ENCODE assay signal across 9 cellular contexts in the genomic region with DNA sequence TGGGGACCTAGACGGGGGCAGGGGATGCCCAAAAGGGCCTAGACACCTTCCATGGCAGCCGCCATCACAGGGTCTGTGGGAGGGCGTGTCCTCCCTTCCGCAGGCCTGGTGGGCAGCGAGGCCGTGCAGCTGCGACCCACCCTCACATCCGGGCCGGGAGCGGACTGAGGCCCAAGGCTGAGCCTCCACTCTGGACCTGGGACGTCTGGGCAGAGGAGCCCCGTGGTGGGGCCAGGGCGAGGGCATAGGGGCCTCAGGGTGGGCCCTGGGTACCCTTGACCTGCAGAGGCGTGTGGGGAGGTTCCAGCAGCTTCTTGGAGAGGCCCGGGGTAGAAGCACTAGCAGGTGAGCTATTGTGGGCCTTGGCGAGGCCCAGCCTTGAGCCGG. TPM values are rescaled to one million over a fixed set of nuclear protein-coding genes. Genes with fewer than 3 reads are reported as not detected.
DNase-seq lines count a peak whose midpoint lies in the region; ATAC-seq and TF ChIP-seq lines count a peak whose summit lies in the region.
"Had no signal": no experiment of that assay in that cellular context is flagged by ENCODE, and none has a peak within 500 bp of the region (broad histone marks: within the 10 kb centered on the region; RNA-seq: fewer than 3 reads in every experiment).

No MANE protein-coding gene starts in this region.

- DNase-seq in DND-41 = no peak
- no peak for DNase-seq in Peyer's patch
- DNase-seq in epithelial cell of prostate (ENCODE audit: low read depth, low spot score) = no peak
- no peak for DNase-seq in NK-92 treated with Interleukin-12 subunit alpha and Interleukin-12 subunit beta, amount 100 ng/mL, for 24 hours (lab: John Stamatoyannopoulos, UW)
- no peak for DNase-seq in NCI-H1436 treated with DMSO at 0.1 percent for 48 hours (lab: John Stamatoyannopoulos, UW)
- DNase-seq in C1 segment of cervical spinal cord (lab: John Stamatoyannopoulos, UW) = no peak
- DNase-seq: NCI-H446 treated with DMSO at 0.1 percent for 48 hours had no signal

- H3K27me3 ChIP-seq in DND-41 (ENCODE audit: insufficient read depth, low read length, poor library complexity) (no peaks in the 10 kb centered on the region), Peyer's patch (no peaks in the 10 kb centered on the region)

- H2AFZ ChIP-seq in DND-41 (ENCODE audit: low read depth, low read length) = peak overlapping the region; percentile 41; the same call in 1 of the 2 replicates

- peak overlapping the region; percentile 55 for H3K4me2 ChIP-seq in DND-41 (ENCODE audit: insufficient read depth, low read length)

- no peak for TF ChIP-seq CTCF in DND-41 (IDR thresholded peaks at IDR 0.05; ENCODE audit: borderline replicate concordance, extremely low read depth, low read length, poor library complexity, severe bottlenecking)
- no peak for TF ChIP-seq CTCF in Peyer's patch (IDR thresholded peaks at IDR 0.05)

- H3K9me3 ChIP-seq in DND-41 (ENCODE audit: insufficient read depth, low read length, severe bottlenecking) = no peaks in the 10 kb centered on the region
- H3K9me3 ChIP-seq in Peyer's patch = no peaks in the 10 kb centered on the region

- peak overlapping the region; percentile 53 for H3K9ac ChIP-seq in DND-41 (ENCODE audit: low read depth, low read length)

- peaks cover 3% of the 10 kb centered on the region for H4K20me1 ChIP-seq in DND-41 (ENCODE audit: insufficient read depth, low read length)

- H3K4me3 ChIP-seq in DND-41 (ENCODE audit: low read depth in 1 of 2, low read length in 2 of 2) (no peak overlapping the region), Peyer's patch (no peak overlapping the region), skin epidermis (no peak overlapping the region)

- H3K4me1 ChIP-seq in DND-41 (ENCODE audit: insufficient read depth, low read length) (peaks cover 40% of the 10 kb centered on the region), Peyer's patch (peaks cover 10 to 22% (median 20%) of the 10 kb centered on the region in 4 donors)

- peak overlapping the region; percentile 68 for H3K27ac ChIP-seq in DND-41 (ENCODE audit: low read length)
- peak overlapping the region; percentile 80 to 91 (median 88) for H3K27ac ChIP-seq in Peyer's patch
- H3K27ac ChIP-seq in epithelial cell of prostate = peak overlapping the region; percentile 100
- peak overlapping the region in 20 of 21 experiments; percentile 80 to 99 (median 94) for H3K27ac ChIP-seq in skin epidermis

- H3K36me3 ChIP-seq in DND-41 (ENCODE audit: insufficient read depth, low read length) (no peaks in the 10 kb centered on the region), Peyer's patch (no peaks in the 10 kb centered on the region)

- no peaks in the 10 kb centered on the region for H3K79me2 ChIP-seq in DND-41 (ENCODE audit: insufficient read depth, low read length)

- ATAC-seq in DND-41 (ENCODE audit: insufficient read depth, low read depth) (no peak), GM18907 (IDR thresholded peaks at IDR 0.05; ENCODE audit: unreplicated experiment) (no peak)

- no peak for TF ChIP-seq POLR2A in Peyer's patch (IDR thresholded peaks at IDR 0.05)

RNA-seq across cellular contexts. Expression of a gene that starts 49.2 kb away (rescaled TPM):
- 10 to 100 TPM; 11.4 to 19.2 (median 15.1) TPM for total RNA-seq in Peyer's patch
